11 cellular contexts compared by ENCODE assay signal in the genomic region with DNA sequence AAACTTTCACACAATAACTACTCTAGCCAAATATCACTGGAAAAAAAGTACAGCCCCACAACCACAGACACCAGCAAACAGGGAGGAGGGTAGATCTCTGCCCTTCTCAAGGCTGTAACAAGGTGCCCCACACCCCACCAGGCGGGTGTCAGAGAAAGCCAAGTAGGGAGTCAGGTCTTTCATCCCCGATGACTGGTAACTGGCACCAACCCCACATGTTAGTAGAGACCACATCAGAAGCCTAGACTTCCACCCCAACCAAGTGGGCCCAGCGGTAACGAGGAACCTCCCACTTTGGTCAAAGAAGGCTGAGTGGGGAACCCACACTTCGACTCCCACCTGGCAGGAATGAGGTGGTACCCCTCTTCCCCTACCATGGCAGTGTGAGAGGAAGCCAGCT. TPM values are rescaled to one million over a fixed set of nuclear protein-coding genes. Genes with fewer than 3 reads are reported as not detected.
A peak's percentile ranks its signal among the peaks of the same experiment; 100 is the strongest.
DNase-seq lines count a peak whose midpoint lies in the region; ATAC-seq and TF ChIP-seq lines count a peak whose summit lies in the region.
"Had no signal": no experiment of that assay in that cellular context is flagged by ENCODE, and none has a peak within 500 bp of the region (broad histone marks: within the 10 kb centered on the region; RNA-seq: fewer than 3 reads in every experiment).

No MANE protein-coding gene starts in this region.

- H3K36me3 ChIP-seq in Loucy (ENCODE audit: insufficient read depth, low read length) (peaks cover 38% of the 10 kb centered on the region), mammary epithelial cell (ENCODE audit: insufficient read depth, low read length) (peaks cover 19% of the 10 kb centered on the region)

- peak overlapping the region; percentile 54 for H3K27ac Mint-ChIP-seq in central memory CD8-positive, alpha-beta T cell (ENCODE audit: low read depth)
- H3K27ac Mint-ChIP-seq: activated B cell treated with CpG ODN at 0.5 μM for 24 hours had no signal

- peaks cover 18% of the 10 kb centered on the region for H3K4me1 ChIP-seq in Loucy (ENCODE audit: insufficient read depth, low read length, poor library complexity, severe bottlenecking)
- no peaks in the 10 kb centered on the region for H3K4me1 ChIP-seq in mammary epithelial cell (ENCODE audit: insufficient read depth, low read length)

- H3K9ac ChIP-seq in Loucy (ENCODE audit: low read depth, low read length, poor library complexity, severe bottlenecking) (no peak overlapping the region), mammary epithelial cell (ENCODE audit: insufficient read depth, low read length) (no peak overlapping the region)

- H2AFZ ChIP-seq in Loucy (ENCODE audit: low read length) (no peak overlapping the region), mammary epithelial cell (ENCODE audit: low read depth, low read length) (no peak overlapping the region)

- 100% methylated on average over 4 of the region's 5 CpGs for WGBS in mammary epithelial cell (ENCODE audit: low coverage, missing lambda C conversion rate)

- ATAC-seq in central memory CD8-positive, alpha-beta T cell (replicated peaks; ENCODE audit: extremely low read depth, poor library complexity, severe bottlenecking): peak; percentile 89
- ATAC-seq: mucosa of descending colon had no signal

- H3K4me2 ChIP-seq in Loucy (ENCODE audit: low read depth, low read length, poor library complexity, severe bottlenecking) (peak overlapping the region; percentile 42), mammary epithelial cell (ENCODE audit: insufficient read depth, low read depth, low read length) (no peak overlapping the region)

- in situ Hi-C loops in mammary epithelial cell (cut with MboI; ENCODE audit: low sequenced_read_pairs in 2 of 2): no loop called here

- intact Hi-C loops in mammary epithelial cell (cut with micrococcal nuclease): no loop called here

- peaks cover 5% of the 10 kb centered on the region for H3K36me3 Mint-ChIP-seq in central memory CD8-positive, alpha-beta T cell (ENCODE audit: insufficient read depth)

- no peak overlapping the region for H3K4me3 Mint-ChIP-seq in central memory CD8-positive, alpha-beta T cell
- H3K4me3 Mint-ChIP-seq: activated B cell treated with CpG ODN at 0.5 μM for 24 hours had no signal

- peaks cover 7% of the 10 kb centered on the region for H3K4me1 Mint-ChIP-seq in central memory CD8-positive, alpha-beta T cell
- H3K4me1 Mint-ChIP-seq: activated B cell treated with CpG ODN at 0.5 μM for 24 hours had no signal

- H3K27me3 ChIP-seq in Loucy (ENCODE audit: insufficient read depth, low read length, poor library complexity, severe bottlenecking) (no peaks in the 10 kb centered on the region), mammary epithelial cell (ENCODE audit: insufficient read depth, low read length) (no peaks in the 10 kb centered on the region)

- dilution Hi-C loops in mammary epithelial cell (cut with HindIII; ENCODE audit: low sequenced_read_pairs): no loop called here

- peak; percentile 25 for DNase-seq in activated CD8-positive, alpha-beta memory T cell treated with anti-CD3 and anti-CD28 coated beads, Interleukin-2, amount 50 U/mL, for 1 hour (ENCODE audit: extremely low read depth)
- DNase-seq in central memory CD8-positive, alpha-beta T cell (ENCODE audit: low spot score in 2 of 2): peak; percentile 12 to 13
- DNase-seq in stimulated activated CD8-positive, alpha-beta memory T cell treated with anti-CD3 and anti-CD28 coated beads, Interleukin-15, amount 100 ng/mL, for 4 hours (ENCODE audit: low read depth in 2 of 2): peak; percentile 3 to 34
- DNase-seq in NCI-H1092 treated with DMSO at 0.1 percent for 48 hours (lab: John Stamatoyannopoulos, UW) (no peak), hippocampal formation (lab: John Stamatoyannopoulos, UW) (no peak), mammary epithelial cell (no peak), midbrain (lab: John Stamatoyannopoulos, UW) (no peak)
- DNase-seq: activated B cell treated with CpG ODN at 0.5 μM for 24 hours, mucosa of descending colon, NCI-H345 had no signal

- H3K9me3 ChIP-seq in Loucy (ENCODE audit: insufficient read depth, low read depth, low read length) (no peaks in the 10 kb centered on the region), mammary epithelial cell (replicated peaks; ENCODE audit: insufficient read depth, low read length) (no peaks in the 10 kb centered on the region)
- H3K9me3 ChIP-seq: mucosa of descending colon had no signal

- no TSS peak for BruUV-seq in mammary epithelial cell (replicated peaks; lab: Mats Ljungman, UMichigan)

- CTCF ChIA-PET in mammary epithelial cell (lab: Charles Lee; ENCODE audit: low non-redundant PET): no interaction called here

- TF ChIP-seq CTCF in Loucy (conservative IDR thresholded peaks at IDR 0.05; ENCODE audit: low read length) (no peak), mammary epithelial cell (conservative IDR thresholded peaks at IDR 0.05 in 1 of 2, IDR thresholded peaks at IDR 0.05 in 1 of 2; ENCODE audit: extremely low read depth in 1 of 2, insufficient read depth in 1 of 2, low read depth in 1 of 2, low read length in 2 of 2) (no peak)

- H4K20me1 ChIP-seq in Loucy (ENCODE audit: insufficient read depth, low read length, poor library complexity, severe bottlenecking) (no peaks in the 10 kb centered on the region), mammary epithelial cell (ENCODE audit: insufficient read depth, low read length) (no peaks in the 10 kb centered on the region)

- no peak overlapping the region for H3K4me3 ChIP-seq in Loucy (ENCODE audit: low read length, poor library complexity, severe bottlenecking)
- H3K4me3 ChIP-seq in mammary epithelial cell (replicated peaks in 1 of 3; ENCODE audit: insufficient read depth in 1 of 3, low read depth in 2 of 3, low read length in 3 of 3): no peak overlapping the region
- H3K4me3 ChIP-seq: mucosa of descending colon had no signal

- H3K27ac ChIP-seq in mammary epithelial cell (ENCODE audit: insufficient read depth, low read depth, low read length): no peak overlapping the region

- no peaks in the 10 kb centered on the region for H3K9me2 ChIP-seq in Loucy (replicated peaks; ENCODE audit: low read depth, low read length)

- no peaks in the 10 kb centered on the region for H3K27me3 Mint-ChIP-seq in central memory CD8-positive, alpha-beta T cell
- H3K27me3 Mint-ChIP-seq: activated B cell treated with CpG ODN at 0.5 μM for 24 hours had no signal

- 0 out of 2 replicates have a peak, but pooled peaks cover 9% of the 10 kb centered on the region for H3F3A ChIP-seq in Loucy (ENCODE audit: low read depth)

- H3K9me3 Mint-ChIP-seq in central memory CD8-positive, alpha-beta T cell: no peaks in the 10 kb centered on the region
- H3K9me3 Mint-ChIP-seq: activated B cell treated with CpG ODN at 0.5 μM for 24 hours had no signal

- H3K79me2 ChIP-seq in Loucy (ENCODE audit: insufficient read depth, low read length) (peaks cover 7% of the 10 kb centered on the region; the same call in 1 of the 2 replicates), mammary epithelial cell (ENCODE audit: insufficient read depth, low read length) (no peaks in the 10 kb centered on the region)

RNA-seq across cellular contexts. Expression of gene RUFY2, which starts 16.4 kb away (rescaled TPM):
- 10 to 100 TPM; 27.2 to 28.9 TPM for total RNA-seq in mammary epithelial cell
- polyA plus RNA-seq in mammary epithelial cell: 5.9 TPM
- 9.3 TPM for polyA minus RNA-seq in mammary epithelial cell

RNA-seq across cellular contexts. Expression of gene DNA2, which starts 48.3 kb away (rescaled TPM):
- total RNA-seq in mammary epithelial cell: 10 to 100 TPM in 1 of 2 donors, 1 to 10 TPM in 1; 3.8 to 10.3 TPM
- 3.3 TPM for polyA plus RNA-seq in mammary epithelial cell
- 8.9 TPM for polyA minus RNA-seq in mammary epithelial cell

Comparison
In these comparisons a context has a peak if more than half of its experiments do, and no peak if none do; other contexts are left out.
1. DNase-seq: peak in activated CD8-positive, alpha-beta memory T cell treated with anti-CD3 and anti-CD28 coated beads, Interleukin-2, amount 50 U/mL, for 1 hour (single experiment), central memory CD8-positive, alpha-beta T cell (2 of 2) and stimulated activated CD8-positive, alpha-beta memory T cell treated with anti-CD3 and anti-CD28 coated beads, Interleukin-15, amount 100 ng/mL, for 4 hours (2 of 2); none in NCI-H1092 treated with DMSO at 0.1 percent for 48 hours (single experiment), hippocampal formation (0 of 2), mammary epithelial cell (single experiment) and midbrain (single experiment).